In genomic region chr7:100141554-100141949, GRCh38 we compare ENCODE assay signal across 2 cellular contexts.
TF ChIP-seq lines count a peak whose summit lies in the region.

No MANE protein-coding gene starts in this region.

TF ChIP-seq in GM12891, 5 proteins besides CTCF, POLR2A, EP300 and RAD21:
- TF ChIP-seq POLR2AphosphoS5 (IDR thresholded peaks at IDR 0.05; ENCODE audit: low read depth, low read length) (no peak), SPI1 (IDR thresholded peaks at IDR 0.05; ENCODE audit: low read depth, low read length) (no peak), POU2F2 (IDR thresholded peaks at IDR 0.05; ENCODE audit: low read depth, low read length) (no peak), TAF1 (IDR thresholded peaks at IDR 0.05; ENCODE audit: low read depth, low read length) (no peak), PAX5 (IDR thresholded peaks at IDR 0.05; ENCODE audit: insufficient read depth, low read length, severe bottlenecking) (no peak)

TF ChIP-seq in GM12878, 131 proteins besides CTCF, POLR2A, EP300 and RAD21:
- no peak for TF ChIP-seq BMI1 (IDR thresholded peaks at IDR 0.05; ENCODE audit: borderline replicate concordance)
- TF ChIP-seq ETV6 (conservative IDR thresholded peaks at IDR 0.05 in 1 of 2, IDR thresholded peaks at IDR 0.05 in 1 of 2; ENCODE audit: borderline replicate concordance in 1 of 2, low read depth in 1 of 2), result no peak
- no peak for TF ChIP-seq BACH1 (IDR thresholded peaks at IDR 0.05; ENCODE audit: borderline replicate concordance)
- no peak for TF ChIP-seq RAD51 (IDR thresholded peaks at IDR 0.05)
- TF ChIP-seq SREBF1 (IDR thresholded peaks at IDR 0.05; ENCODE audit: low read length), result no peak
- no peak for TF ChIP-seq YBX1 (IDR thresholded peaks at IDR 0.05)
- no peak for TF ChIP-seq SMAD5 (IDR thresholded peaks at IDR 0.05; ENCODE audit: low read depth)
- TF ChIP-seq RB1 (IDR thresholded peaks at IDR 0.05; ENCODE audit: borderline replicate concordance), result no peak
- TF ChIP-seq CBX3 (IDR thresholded peaks at IDR 0.05; ENCODE audit: borderline replicate concordance, low read depth), result no peak
- no peak for TF ChIP-seq SRF (IDR thresholded peaks at IDR 0.05; ENCODE audit: low read depth in 2 of 2, low read length in 2 of 2)
- no peak for TF ChIP-seq ZBTB11 (CRISPR knock-in tag; IDR thresholded peaks at IDR 0.05)
- no peak for TF ChIP-seq HSF1 (IDR thresholded peaks at IDR 0.05; ENCODE audit: low read depth, low read length)
- TF ChIP-seq MYC (IDR thresholded peaks at IDR 0.05; ENCODE audit: insufficient read depth, insufficient read length, insufficient replicate concordance, low read length, severe bottlenecking), result no peak
